In the genomic region with DNA sequence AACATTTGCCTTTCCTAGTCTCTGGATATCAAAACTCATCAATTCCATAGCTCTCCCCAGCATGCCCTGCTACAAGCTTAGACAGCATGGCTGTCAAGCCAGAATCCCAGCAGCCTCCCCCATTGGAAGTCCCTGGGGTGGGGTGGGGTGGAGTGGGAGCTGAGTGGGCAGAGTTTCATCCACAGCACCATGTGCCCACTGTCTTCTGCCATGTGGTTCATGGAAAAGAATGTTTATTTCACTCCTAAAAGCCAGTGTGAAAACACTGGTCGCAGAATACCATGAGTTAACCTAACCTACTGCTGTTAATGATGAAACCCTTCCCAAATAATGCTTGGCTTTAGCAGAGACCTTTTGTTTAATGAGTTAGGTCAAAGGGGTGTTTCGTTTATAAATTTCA, we compare ENCODE assay signal across 6 cellular contexts.
"Had no signal": no experiment of that assay in that cellular context is flagged by ENCODE, and none has a peak within 500 bp of the region (broad histone marks: within the 10 kb centered on the region; RNA-seq: fewer than 3 reads in every experiment).

No MANE protein-coding gene starts in this region.

- FAIRE-seq: HTR-8/SVneo, K562 had no signal

- H3K4me3 ChIP-seq: K562 had no signal

- H3K27ac ChIP-seq: HL-60 had no signal

- DNase-seq: IMR-90, KBM-7, KG1 had no signal

- ATAC-seq: K562 had no signal
